12 cellular contexts compared by ENCODE assay signal in genomic region chr3:48247401-48247807, GRCh38. TPM values are rescaled to one million over a fixed set of nuclear protein-coding genes. Genes with fewer than 3 reads are reported as not detected.
A peak's percentile ranks its signal among the peaks of the same experiment; 100 is the strongest.
DNase-seq lines count a peak whose midpoint lies in the region; ATAC-seq and TF ChIP-seq lines count a peak whose summit lies in the region.
"Had no signal": no experiment of that assay in that cellular context is flagged by ENCODE, and none has a peak within 500 bp of the region (broad histone marks: within the 10 kb centered on the region; RNA-seq: fewer than 3 reads in every experiment).

No MANE protein-coding gene starts in this region.

- peaks cover 49% of the 10 kb centered on the region for H3K36me3 Mint-ChIP-seq in dendritic cell treated with granulocyte-macrophage colony-stimulating factor and Interleukin-4, amounts not matched to agents 40 ng/mL and 50 ng/mL, for 4 days (ENCODE audit: low read depth)
- peaks cover 21% of the 10 kb centered on the region for H3K36me3 Mint-ChIP-seq in progenitor cell of endocrine pancreas (ENCODE audit: insufficient read depth)

- H3K27me3 Mint-ChIP-seq in dendritic cell treated with granulocyte-macrophage colony-stimulating factor and Interleukin-4, amounts not matched to agents 40 ng/mL and 50 ng/mL, for 4 days = no peaks in the 10 kb centered on the region
- H3K27me3 Mint-ChIP-seq in progenitor cell of endocrine pancreas = no peaks in the 10 kb centered on the region

- DNase-seq in GM04504 (ENCODE audit: low read depth) (peak; percentile 61), NOMO-1 treated with dmso at 0.1 percent for 144 hours (lab: John Stamatoyannopoulos, UW; ENCODE audit: unreplicated experiment) (peak; percentile 48), renal cortical epithelial cell (ENCODE audit: low read depth) (peak; percentile 18), progenitor cell of endocrine pancreas (ENCODE audit: low spot score, unreplicated experiment) (no peak), Ammon's horn (ENCODE audit: low spot score) (no peak)
- DNase-seq: colonic mucosa; NCI-H1930; stimulated activated CD4-positive, alpha-beta T cell treated with anti-CD3 and anti-CD28 coated beads, Interleukin-4, amount 100 ng/mL, for 24 hours; WERI-Rb-1 had no signal

- ATAC-seq in HG03521 (IDR thresholded peaks at IDR 0.05; ENCODE audit: unreplicated experiment) (no peak), HG02798 (IDR thresholded peaks at IDR 0.05; ENCODE audit: poor library complexity, unreplicated experiment) (no peak)

- no peak for TF ChIP-seq CTCF in progenitor cell of endocrine pancreas (IDR thresholded peaks at IDR 0.05; ENCODE audit: unreplicated experiment)

- peak overlapping the region; percentile 87 for H3K27ac Mint-ChIP-seq in dendritic cell treated with granulocyte-macrophage colony-stimulating factor and Interleukin-4, amounts not matched to agents 40 ng/mL and 50 ng/mL, for 4 days
- no peak overlapping the region for H3K27ac Mint-ChIP-seq in progenitor cell of endocrine pancreas

- intact Hi-C loops in dendritic cell treated with granulocyte-macrophage colony-stimulating factor and Interleukin-4, amounts not matched to agents 40 ng/mL and 50 ng/mL, for 4 days (cut with micrococcal nuclease) = loop anchor here (10.0 kb wide), 1 partner anchor 53 kb away; no protein-coding TSS in a partner anchor

- peaks cover 42% of the 10 kb centered on the region for H3K4me1 Mint-ChIP-seq in dendritic cell treated with granulocyte-macrophage colony-stimulating factor and Interleukin-4, amounts not matched to agents 40 ng/mL and 50 ng/mL, for 4 days (ENCODE audit: low read depth)
- no peaks in the 10 kb centered on the region for H3K4me1 Mint-ChIP-seq in progenitor cell of endocrine pancreas (ENCODE audit: low read depth)

- H3K4me3 Mint-ChIP-seq in dendritic cell treated with granulocyte-macrophage colony-stimulating factor and Interleukin-4, amounts not matched to agents 40 ng/mL and 50 ng/mL, for 4 days = peak overlapping the region; percentile 26
- no peak overlapping the region for H3K4me3 Mint-ChIP-seq in progenitor cell of endocrine pancreas (ENCODE audit: low read depth)

- H3K9me3 Mint-ChIP-seq in dendritic cell treated with granulocyte-macrophage colony-stimulating factor and Interleukin-4, amounts not matched to agents 40 ng/mL and 50 ng/mL, for 4 days = no peaks in the 10 kb centered on the region
- H3K9me3 Mint-ChIP-seq in progenitor cell of endocrine pancreas (ENCODE audit: low read depth) = no peaks in the 10 kb centered on the region

RNA-seq across cellular contexts. Expression of gene ZNF589, which starts 6.5 kb away (rescaled TPM):
- total RNA-seq in renal cortical epithelial cell (2.3 and 6.6 TPM in 2 replicates), progenitor cell of endocrine pancreas (28.5 and 30.4 TPM in 2 replicates)

RNA-seq across cellular contexts. Expression of gene CAMP, which starts 24.1 kb away (rescaled TPM):
- total RNA-seq in renal cortical epithelial cell (0.25 TPM in 1 of 2 replicates, not detected in the other), progenitor cell of endocrine pancreas (not detected in 2 replicates)
- total RNA-seq: colonic mucosa had no signal

RNA-seq across cellular contexts. Expression of gene NME6, which starts 53.8 kb away (rescaled TPM):
- total RNA-seq in renal cortical epithelial cell = 29.7 and 45.7 TPM in 2 replicates
- total RNA-seq in progenitor cell of endocrine pancreas = 34.8 and 35.5 TPM in 2 replicates

RNA-seq across cellular contexts. Expression of gene CDC25A, which starts 59.2 kb away (rescaled TPM):
- total RNA-seq in renal cortical epithelial cell (3.2 and 7.3 TPM in 2 replicates), progenitor cell of endocrine pancreas (20.5 and 24.5 TPM in 2 replicates)

Comparison
In these comparisons a context has a peak if more than half of its experiments do, and no peak if none do; other contexts are left out.
1. DNase-seq: peak in GM04504 (single experiment), NOMO-1 treated with dmso at 0.1 percent for 144 hours (single experiment) and renal cortical epithelial cell (single experiment); none in progenitor cell of endocrine pancreas (single experiment) and Ammon's horn (single experiment).